19 cellular contexts compared by ENCODE assay signal in the genomic region with DNA sequence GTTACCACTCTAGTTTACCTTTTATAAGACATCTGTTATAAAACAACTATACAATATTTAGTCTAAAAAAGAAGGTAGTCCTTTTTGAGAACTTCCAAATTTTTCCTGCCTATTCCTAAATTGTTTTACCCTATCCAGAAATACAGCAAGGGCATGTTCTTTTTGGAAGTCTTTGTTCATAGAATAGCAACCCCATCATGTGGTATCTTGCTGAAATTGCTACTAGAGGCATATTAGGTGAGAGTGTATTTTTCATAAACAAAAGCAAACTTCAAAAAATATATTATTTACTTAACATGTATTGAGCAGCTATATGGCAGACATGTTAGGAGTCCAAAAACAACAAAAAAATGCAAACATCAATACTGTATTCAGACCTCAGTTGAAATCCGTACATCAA.
DNase-seq lines count a peak whose midpoint lies in the region; ATAC-seq, FAIRE-seq and TF ChIP-seq lines count a peak whose summit lies in the region.
"Had no signal": no experiment of that assay in that cellular context is flagged by ENCODE, and none has a peak within 500 bp of the region (broad histone marks: within the 10 kb centered on the region; RNA-seq: fewer than 3 reads in every experiment).

No MANE protein-coding gene starts in this region.

- DNase-seq in MCF 10A (ENCODE audit: unreplicated experiment) (peak; percentile 2), mammary epithelial cell (no peak), NCI-H748 treated with DMSO at 0.1 percent for 48 hours (lab: John Stamatoyannopoulos, UW) (peak; percentile 71), endodermal cell (no peak), SKM-1 (lab: John Stamatoyannopoulos, UW; ENCODE audit: unreplicated experiment) (no peak), GM12892 (ENCODE audit: insufficient read length) (no peak), AG08396 (ENCODE audit: low spot score) (no peak)
- DNase-seq: activated CD4-positive, CD25-positive, alpha-beta regulatory T cell; activated CD8-positive, alpha-beta memory T cell treated with anti-CD3 and anti-CD28 coated beads for 24 hours; activated naive CD8-positive, alpha-beta T cell treated with anti-CD3 and anti-CD28 coated beads, Interleukin-2, amount 50 U/mL, for 24 hours; central memory CD4-positive, alpha-beta T cell; foreskin melanocyte; NCI-H2029 treated with DMSO at 0.1 percent for 48 hours; NCI-H526 treated with DMSO at 0.1 percent for 48 hours; nephron progenitor cell had no signal

- no peaks in the 10 kb centered on the region for H3K36me3 ChIP-seq in mammary epithelial cell (ENCODE audit: insufficient read depth, low read length)
- no peaks in the 10 kb centered on the region for H3K36me3 ChIP-seq in endodermal cell (ENCODE audit: control insufficient read depth, insufficient read depth, low read length)
- H3K36me3 ChIP-seq: right atrium auricular region, vagina had no signal

- no peak overlapping the region for H3K27ac ChIP-seq in mammary epithelial cell (ENCODE audit: insufficient read depth, low read depth, low read length)
- no peak overlapping the region for H3K27ac ChIP-seq in endodermal cell (ENCODE audit: low read depth, low read length)
- H3K27ac ChIP-seq: right atrium auricular region, vagina had no signal

- no peaks in the 10 kb centered on the region for H3K9me3 ChIP-seq in mammary epithelial cell (replicated peaks; ENCODE audit: insufficient read depth, low read length)
- H3K9me3 ChIP-seq in endodermal cell (ENCODE audit: control insufficient read depth, low read length) = peaks cover 10% of the 10 kb centered on the region
- H3K9me3 ChIP-seq: vagina had no signal

- in situ Hi-C loops in mammary epithelial cell (cut with MboI; ENCODE audit: low sequenced_read_pairs in 2 of 2) = no loop called here

- H4K20me1 ChIP-seq in mammary epithelial cell (ENCODE audit: insufficient read depth, low read length) = no peaks in the 10 kb centered on the region

- H3K36me3 Mint-ChIP-seq in MCF 10A (ENCODE audit: insufficient read depth, unreplicated experiment) (no peaks in the 10 kb centered on the region), endodermal cell (ENCODE audit: low read depth) (peaks cover 1% of the 10 kb centered on the region)
- H3K36me3 Mint-ChIP-seq: memory B cell had no signal

- H3K4me3 ChIP-seq in mammary epithelial cell (replicated peaks in 1 of 3; ENCODE audit: insufficient read depth in 1 of 3, low read depth in 2 of 3, low read length in 3 of 3) (no peak overlapping the region), endodermal cell (ENCODE audit: low read length) (no peak overlapping the region)
- H3K4me3 ChIP-seq: right atrium auricular region, vagina had no signal

- FAIRE-seq in GM12892 (lab: Jason Lieb, UNC) = no peak

- ATAC-seq in HG03196 (IDR thresholded peaks at IDR 0.05; ENCODE audit: unreplicated experiment) = no peak
- ATAC-seq: activated naive CD8-positive, alpha-beta T cell treated with anti-CD3 and anti-CD28 coated beads, Interleukin-2, amount 50 U/mL, for 24 hours had no signal

- H3K4me2 ChIP-seq in mammary epithelial cell (ENCODE audit: insufficient read depth, low read depth, low read length) = no peak overlapping the region

- WGBS in mammary epithelial cell (ENCODE audit: low coverage, missing lambda C conversion rate) = 67% methylated on average over 1 of the region's 1 CpG
- WGBS in endodermal cell (ENCODE audit: insufficient coverage in 1 of 2, insufficient read length in 1 of 2), 2 experiments = 88 to 100% methylated on average over 1 of the region's 1 CpG

- no peak overlapping the region for H2AFZ ChIP-seq in mammary epithelial cell (ENCODE audit: low read depth, low read length)

- H3K4me1 ChIP-seq in mammary epithelial cell (ENCODE audit: insufficient read depth, low read length) = no peaks in the 10 kb centered on the region
- no peaks in the 10 kb centered on the region for H3K4me1 ChIP-seq in endodermal cell (ENCODE audit: control insufficient read depth, insufficient read depth, low read length)
- H3K4me1 ChIP-seq: right atrium auricular region, vagina had no signal

- H3K4me3 Mint-ChIP-seq in MCF 10A (ENCODE audit: unreplicated experiment) (no peak overlapping the region), endodermal cell (no peak overlapping the region)
- H3K4me3 Mint-ChIP-seq: activated naive CD8-positive, alpha-beta T cell treated with anti-CD3 and anti-CD28 coated beads, Interleukin-2, amount 50 U/mL, for 24 hours; memory B cell; nephron progenitor cell had no signal

- no peak overlapping the region for H3K27ac Mint-ChIP-seq in MCF 10A (ENCODE audit: low read depth, unreplicated experiment)
- H3K27ac Mint-ChIP-seq in endodermal cell = no peak overlapping the region
- H3K27ac Mint-ChIP-seq: activated naive CD8-positive, alpha-beta T cell treated with anti-CD3 and anti-CD28 coated beads, Interleukin-2, amount 50 U/mL, for 24 hours; memory B cell; nephron progenitor cell had no signal

- H3K9me3 Mint-ChIP-seq in MCF 10A (ENCODE audit: unreplicated experiment) (no peaks in the 10 kb centered on the region), endodermal cell (peaks cover 19% of the 10 kb centered on the region)

- POLR2A ChIA-PET in MCF 10A (lab: Yijun Ruan, JAX) = no interaction called here

- dilution Hi-C loops in mammary epithelial cell (cut with HindIII; ENCODE audit: low sequenced_read_pairs) = no loop called here

- no peak for TF ChIP-seq POLR2A in GM12892 (IDR thresholded peaks at IDR 0.05; ENCODE audit: low read depth, low read length)

- intact Hi-C loops in MCF 10A (cut with micrococcal nuclease) (no loop called here), mammary epithelial cell (cut with micrococcal nuclease) (no loop called here)

- CTCF ChIA-PET in MCF 10A (lab: Yijun Ruan, JAX) = interaction anchor here (0.6 to 1.6 kb wide), 3 partner anchors 9 to 253 kb away, joined by 3 to 6 read pairs (median 3); no protein-coding TSS in a partner anchor
- CTCF ChIA-PET in mammary epithelial cell (lab: Charles Lee; ENCODE audit: low non-redundant PET) = no interaction called here

- H3K4me1 Mint-ChIP-seq in MCF 10A (ENCODE audit: insufficient read depth, unreplicated experiment) = no peaks in the 10 kb centered on the region
- H3K4me1 Mint-ChIP-seq in endodermal cell = no peaks in the 10 kb centered on the region
- H3K4me1 Mint-ChIP-seq: activated naive CD8-positive, alpha-beta T cell treated with anti-CD3 and anti-CD28 coated beads, Interleukin-2, amount 50 U/mL, for 24 hours; memory B cell; nephron progenitor cell had no signal

- no peaks in the 10 kb centered on the region for H3K27me3 Mint-ChIP-seq in MCF 10A (ENCODE audit: insufficient read depth, unreplicated experiment)
- no peaks in the 10 kb centered on the region for H3K27me3 Mint-ChIP-seq in endodermal cell (ENCODE audit: insufficient read depth)
- H3K27me3 Mint-ChIP-seq: activated naive CD8-positive, alpha-beta T cell treated with anti-CD3 and anti-CD28 coated beads, Interleukin-2, amount 50 U/mL, for 24 hours; memory B cell had no signal

- H3K79me2 ChIP-seq in mammary epithelial cell (ENCODE audit: insufficient read depth, low read length) = no peaks in the 10 kb centered on the region

- TF ChIP-seq CTCF in MCF 10A (IDR thresholded peaks at IDR 0.05; ENCODE audit: unreplicated experiment) (peak; percentile 6), mammary epithelial cell (conservative IDR thresholded peaks at IDR 0.05 in 1 of 2, IDR thresholded peaks at IDR 0.05 in 1 of 2; ENCODE audit: extremely low read depth in 1 of 2, insufficient read depth in 1 of 2, low read depth in 1 of 2, low read length in 2 of 2) (no peak), endodermal cell (conservative IDR thresholded peaks at IDR 0.05) (peak; percentile 43)

- H3K27me3 ChIP-seq in mammary epithelial cell (ENCODE audit: insufficient read depth, low read length) = no peaks in the 10 kb centered on the region
- H3K27me3 ChIP-seq in endodermal cell (ENCODE audit: control insufficient read depth, insufficient read depth, low read length, poor library complexity, severe bottlenecking) = no peaks in the 10 kb centered on the region
- H3K27me3 ChIP-seq: right atrium auricular region, vagina had no signal

- BruUV-seq in MCF 10A (replicated peaks; lab: Mats Ljungman, UMichigan) (no TSS peak), mammary epithelial cell (replicated peaks; lab: Mats Ljungman, UMichigan) (no TSS peak)

- H3K9ac ChIP-seq in mammary epithelial cell (ENCODE audit: insufficient read depth, low read length) (no peak overlapping the region), endodermal cell (ENCODE audit: extremely low read depth, low read length, poor library complexity, severe bottlenecking) (no peak overlapping the region)

Comparison
In these comparisons a context has a peak if more than half of its experiments do, and no peak if none do; other contexts are left out.
1. DNase-seq: peak in MCF 10A (single experiment) and NCI-H748 treated with DMSO at 0.1 percent for 48 hours (single experiment); none in mammary epithelial cell (single experiment), endodermal cell (single experiment), SKM-1 (single experiment), GM12892 (single experiment) and AG08396 (single experiment).
2. CTCF ChIP-seq: peak in MCF 10A (single experiment) and endodermal cell (single experiment); none in mammary epithelial cell (0 of 2).